ENCODE assay signal across 26 cellular contexts in the genomic region with DNA sequence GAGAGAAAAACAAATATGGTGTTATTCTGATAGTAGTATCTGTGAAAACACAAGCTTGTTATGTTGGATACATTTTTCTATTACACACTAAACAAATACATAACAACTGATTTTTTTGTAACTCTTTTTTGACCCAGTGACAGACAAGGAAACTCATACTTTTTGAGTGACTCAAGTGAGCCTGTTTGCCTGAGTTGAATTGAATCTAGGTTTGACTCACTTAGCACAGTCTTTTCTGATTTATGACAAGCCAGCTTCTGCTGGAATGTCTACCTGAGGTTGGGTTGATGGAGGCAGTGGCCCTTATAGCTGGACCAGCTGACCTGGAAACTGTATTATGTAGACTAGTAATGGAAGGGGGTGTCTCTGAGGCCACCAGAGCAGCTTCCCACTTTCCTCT. TPM values are rescaled to one million over a fixed set of nuclear protein-coding genes. Genes with fewer than 3 reads are reported as not detected.
DNase-seq lines count a peak whose midpoint lies in the region; ATAC-seq and TF ChIP-seq lines count a peak whose summit lies in the region.
"Had no signal": no experiment of that assay in that cellular context is flagged by ENCODE, and none has a peak within 500 bp of the region (broad histone marks: within the 10 kb centered on the region; RNA-seq: fewer than 3 reads in every experiment).

No MANE protein-coding gene starts in this region.

- H3K4me3 ChIP-seq in foreskin fibroblast (ENCODE audit: low read depth in 1 of 2, low read length in 2 of 2) (no peak overlapping the region), upper lobe of right lung (no peak overlapping the region)
- H3K4me3 ChIP-seq: coronary artery, psoas muscle, SJCRH30, skin epidermis, tibial artery had no signal

- no peaks in the 10 kb centered on the region for H3K27me3 Mint-ChIP-seq in MCF 10A (ENCODE audit: insufficient read depth, unreplicated experiment)

- DNase-seq in HT1080 (ENCODE audit: low read depth) (peak; percentile 53), MCF 10A (ENCODE audit: unreplicated experiment) (peak; percentile 13), foreskin fibroblast (peak; percentile 7 to 48), upper lobe of right lung (no peak), Kasumi-1 (lab: John Stamatoyannopoulos, UW) (no peak), UCSD-AML1 (lab: John Stamatoyannopoulos, UW; ENCODE audit: unreplicated experiment) (no peak)
- DNase-seq: activated CD4-positive, alpha-beta T cell treated with anti-CD3 and anti-CD28 coated beads, Interleukin-2, amount 10 ng/mL, durations not matched to agents 24 days and 14 days; activated CD8-positive, alpha-beta memory T cell treated with anti-CD3 and anti-CD28 coated beads, Interleukin-2, amount 10 ng/mL, durations not matched to agents 7 days and 5 days; activated naive CD8-positive, alpha-beta T cell treated with anti-CD3 and anti-CD28 coated beads for 36 hours; brain microvascular endothelial cell; DMS79; left ventricle myocardium superior; NCI-H1694; NCI-H2227 treated with DMSO at 0.1 percent for 48 hours; NCI-H82; psoas muscle; SJCRH30; stimulated activated CD4-positive, alpha-beta T cell treated with anti-CD3 and anti-CD28 coated beads, Interleukin-2, amount 100 ng/mL, for 48 hours; stimulated activated naive CD8-positive, alpha-beta T cell treated with anti-CD3 and anti-CD28 coated beads, Interleukin-15, Interleukin-2, amounts not matched to agents 100 U/mL and 50 U/mL, for 24 hours; tibial artery had no signal

- H3K9me3 Mint-ChIP-seq in MCF 10A (ENCODE audit: unreplicated experiment) = no peaks in the 10 kb centered on the region
- H3K9me3 Mint-ChIP-seq: activated CD4-positive, alpha-beta T cell treated with anti-CD3 and anti-CD28 coated beads, Interleukin-2, amount 10 ng/mL, durations not matched to agents 24 days and 14 days; activated naive CD8-positive, alpha-beta T cell treated with anti-CD3 and anti-CD28 coated beads for 36 hours; T-helper 1 cell treated with Interleukin-12 subunit alpha and Interleukin-12 subunit beta and Interleukin-4 antibody, amounts not matched to agents 30 μg/mL and 1 μg/mL, for 36 hours had no signal

- no TSS peak for BruUV-seq in MCF 10A (replicated peaks; lab: Mats Ljungman, UMichigan)

- ATAC-seq in upper lobe of right lung (no peak), HG03439 (IDR thresholded peaks at IDR 0.05; ENCODE audit: unreplicated experiment) (no peak)
- ATAC-seq: activated CD8-positive, alpha-beta memory T cell treated with anti-CD3 and anti-CD28 coated beads, Interleukin-2, amount 10 ng/mL, durations not matched to agents 7 days and 5 days; left ventricle myocardium superior; psoas muscle; stimulated activated naive CD8-positive, alpha-beta T cell treated with anti-CD3 and anti-CD28 coated beads, Interleukin-15, Interleukin-2, amounts not matched to agents 100 U/mL and 50 U/mL, for 24 hours had no signal

- intact Hi-C loops in MCF 10A (cut with micrococcal nuclease) = no loop called here
- intact Hi-C loops in upper lobe of right lung (cut with DNase I) = no loop called here

- peaks cover 18% of the 10 kb centered on the region for H3K4me1 Mint-ChIP-seq in MCF 10A (ENCODE audit: insufficient read depth, unreplicated experiment)
- H3K4me1 Mint-ChIP-seq: activated CD4-positive, alpha-beta T cell treated with anti-CD3 and anti-CD28 coated beads, Interleukin-2, amount 10 ng/mL, durations not matched to agents 24 days and 14 days; activated CD8-positive, alpha-beta memory T cell treated with anti-CD3 and anti-CD28 coated beads, Interleukin-2, amount 10 ng/mL, durations not matched to agents 7 days and 5 days; activated naive CD8-positive, alpha-beta T cell treated with anti-CD3 and anti-CD28 coated beads for 36 hours had no signal

- TF ChIP-seq CTCF in MCF 10A (IDR thresholded peaks at IDR 0.05; ENCODE audit: unreplicated experiment) (no peak), foreskin fibroblast (IDR thresholded peaks at IDR 0.05; ENCODE audit: low read depth, low read length) (no peak), upper lobe of right lung (IDR thresholded peaks at IDR 0.05) (no peak)

- no peaks in the 10 kb centered on the region for H3K4me1 ChIP-seq in upper lobe of right lung
- H3K4me1 ChIP-seq: psoas muscle, SJCRH30, tibial artery had no signal

- CTCF ChIA-PET in MCF 10A (lab: Yijun Ruan, JAX) = interaction anchor here (1.0 to 2.9 kb wide), 7 partner anchors 14 to 43 kb away, joined by 3 to 12 read pairs (median 5); no protein-coding TSS in a partner anchor

- no peaks in the 10 kb centered on the region for H3K9me3 ChIP-seq in upper lobe of right lung
- H3K9me3 ChIP-seq: psoas muscle, SJCRH30, tibial artery had no signal

- no peaks in the 10 kb centered on the region for H3K36me3 ChIP-seq in upper lobe of right lung
- H3K36me3 ChIP-seq: brain microvascular endothelial cell, SJCRH30, tibial artery had no signal

- no peaks in the 10 kb centered on the region for H3K27me3 ChIP-seq in upper lobe of right lung
- H3K27me3 ChIP-seq: brain microvascular endothelial cell, SJCRH30 had no signal

- no peak overlapping the region for H3K27ac ChIP-seq in upper lobe of right lung
- H3K27ac ChIP-seq: brain microvascular endothelial cell, coronary artery, HL-60, psoas muscle, SJCRH30, skin epidermis, tibial artery had no signal

- H3K4me3 Mint-ChIP-seq in MCF 10A (ENCODE audit: unreplicated experiment) = no peak overlapping the region
- H3K4me3 Mint-ChIP-seq: activated CD4-positive, alpha-beta T cell treated with anti-CD3 and anti-CD28 coated beads, Interleukin-2, amount 10 ng/mL, durations not matched to agents 24 days and 14 days; activated CD8-positive, alpha-beta memory T cell treated with anti-CD3 and anti-CD28 coated beads, Interleukin-2, amount 10 ng/mL, durations not matched to agents 7 days and 5 days; activated naive CD8-positive, alpha-beta T cell treated with anti-CD3 and anti-CD28 coated beads for 36 hours; T-helper 1 cell treated with Interleukin-12 subunit alpha and Interleukin-12 subunit beta and Interleukin-4 antibody, amounts not matched to agents 30 μg/mL and 1 μg/mL, for 36 hours had no signal

- H3K27ac Mint-ChIP-seq in MCF 10A (ENCODE audit: low read depth, unreplicated experiment) = peak overlapping the region; percentile 65
- H3K27ac Mint-ChIP-seq: activated CD4-positive, alpha-beta T cell treated with anti-CD3 and anti-CD28 coated beads, Interleukin-2, amount 10 ng/mL, durations not matched to agents 24 days and 14 days; activated CD8-positive, alpha-beta memory T cell treated with anti-CD3 and anti-CD28 coated beads, Interleukin-2, amount 10 ng/mL, durations not matched to agents 7 days and 5 days; activated naive CD8-positive, alpha-beta T cell treated with anti-CD3 and anti-CD28 coated beads for 36 hours; T-helper 1 cell treated with Interleukin-12 subunit alpha and Interleukin-12 subunit beta and Interleukin-4 antibody, amounts not matched to agents 30 μg/mL and 1 μg/mL, for 36 hours had no signal

- peaks cover 6% of the 10 kb centered on the region for H3K36me3 Mint-ChIP-seq in MCF 10A (ENCODE audit: insufficient read depth, unreplicated experiment)
- H3K36me3 Mint-ChIP-seq: activated CD8-positive, alpha-beta memory T cell treated with anti-CD3 and anti-CD28 coated beads, Interleukin-2, amount 10 ng/mL, durations not matched to agents 7 days and 5 days; activated naive CD8-positive, alpha-beta T cell treated with anti-CD3 and anti-CD28 coated beads for 36 hours had no signal

- POLR2A ChIA-PET in MCF 10A (lab: Yijun Ruan, JAX) = interaction anchor here (0.9 to 1.0 kb wide), 3 partner anchors 10 to 33 kb away, joined by 3 read pairs; no protein-coding TSS in a partner anchor

RNA-seq across cellular contexts. Expression of gene CLCA4, which starts 4.3 kb away (rescaled TPM):
- total RNA-seq in HT1080 (2014; rRNA removed; shearing (Covaris generic)) = not detected in 2 replicates
- not detected in 2 replicates for polyA plus RNA-seq in HT1080 (2015; cell fraction: cytosol; rRNA removed)
- not detected in 2 replicates for polyA plus RNA-seq in HT1080 (2015; cell fraction: nucleus; rRNA removed)
- total RNA-seq in MCF 10A (2022) (not detected in 2 replicates), upper lobe of right lung (not detected)
- total RNA-seq: activated CD4-positive, alpha-beta T cell treated with anti-CD3 and anti-CD28 coated beads, Interleukin-2, amount 10 ng/mL, durations not matched to agents 24 days and 14 days; activated CD8-positive, alpha-beta memory T cell treated with anti-CD3 and anti-CD28 coated beads, Interleukin-2, amount 10 ng/mL, durations not matched to agents 7 days and 5 days; activated naive CD8-positive, alpha-beta T cell treated with anti-CD3 and anti-CD28 coated beads for 36 hours; left ventricle myocardium superior; OCI-LY7; SJCRH30 had no signal

Comparison
In these comparisons a context has a peak if more than half of its experiments do, and no peak if none do; other contexts are left out.
1. DNase-seq: peak in HT1080 (single experiment), MCF 10A (single experiment) and foreskin fibroblast (2 of 2); none in upper lobe of right lung (single experiment), Kasumi-1 (0 of 2) and UCSD-AML1 (single experiment).